Comparison of ENCODE assay signal across 11 cellular contexts in genomic region chr15:52021892-52022540, GRCh38. TPM values are rescaled to one million over a fixed set of nuclear protein-coding genes. Genes with fewer than 3 reads are reported as not detected.
A peak's percentile ranks its signal among the peaks of the same experiment; 100 is the strongest.
DNase-seq lines count a peak whose midpoint lies in the region; ATAC-seq and TF ChIP-seq lines count a peak whose summit lies in the region.
"Had no signal": no experiment of that assay in that cellular context is flagged by ENCODE, and none has a peak within 500 bp of the region (broad histone marks: within the 10 kb centered on the region; RNA-seq: fewer than 3 reads in every experiment).

No MANE protein-coding gene starts in this region.

- H3K36me3 ChIP-seq in mammary epithelial cell (ENCODE audit: insufficient read depth, low read length) (no peaks in the 10 kb centered on the region), mesendoderm (ENCODE audit: control insufficient read depth, insufficient read depth, low read length) (no peaks in the 10 kb centered on the region), mucosa of descending colon (ENCODE audit: low read depth) (no peaks in the 10 kb centered on the region)

- H3K9me3 Mint-ChIP-seq in stimulated activated naive B cell treated with anti-CD40 and anti-IgM and Interleukin-4, amounts not matched to agents 10 μg/mL and 1 μg/mL and 100 μg/mL, for 72 hours = no peaks in the 10 kb centered on the region
- H3K9me3 Mint-ChIP-seq: activated T-helper 2 cell treated with anti-CD3 and anti-CD28 coated beads, Interferon-gamma antibody, Interleukin-2, Interleukin-4, amounts not matched to agents 10 μg/mL and 5 μg/mL and 100 μg/mL, durations not matched to agents 14 hours and 24 hours and 36 hours had no signal

- no peak overlapping the region for H2AFZ ChIP-seq in mammary epithelial cell (ENCODE audit: low read depth, low read length)

- dilution Hi-C loops in mammary epithelial cell (cut with HindIII; ENCODE audit: low sequenced_read_pairs) = loop anchor here (5.0 kb wide), 2 partner anchors 35 to 45 kb away; no protein-coding TSS in a partner anchor

- peak overlapping the region; percentile 100 for H3K9ac ChIP-seq in mammary epithelial cell (ENCODE audit: insufficient read depth, low read length)
- H3K9ac ChIP-seq in mesendoderm (ENCODE audit: low read length) = peak overlapping the region; percentile 54

- H3K4me3 Mint-ChIP-seq in stimulated activated naive B cell treated with anti-CD40 and anti-IgM and Interleukin-4, amounts not matched to agents 10 μg/mL and 1 μg/mL and 100 μg/mL, for 72 hours = no peak overlapping the region

- no peak overlapping the region for H3K27ac Mint-ChIP-seq in stimulated activated naive B cell treated with anti-CD40 and anti-IgM and Interleukin-4, amounts not matched to agents 10 μg/mL and 1 μg/mL and 100 μg/mL, for 72 hours

- intact Hi-C loops in mammary epithelial cell (cut with micrococcal nuclease) (loop anchor here (2.0 kb wide), 2 partner anchors 73 to 119 kb away; no protein-coding TSS in a partner anchor), mucosa of descending colon (cut with DNase I, micrococcal nuclease) (loop anchor here in 1 of 2 donors (2.0 kb wide), 1 partner anchor 45 kb away; no protein-coding TSS in a partner anchor)

- H3K56ac ChIP-seq in mesendoderm (ENCODE audit: low read length) = peak overlapping the region; percentile 35

- H2BK15ac ChIP-seq in mesendoderm (replicated peaks; ENCODE audit: low read depth) = no peak overlapping the region

- H3K27me3 ChIP-seq in HL-60 (ENCODE audit: insufficient read depth, poor library complexity, severe bottlenecking) (no peaks in the 10 kb centered on the region), mammary epithelial cell (ENCODE audit: insufficient read depth, low read length) (no peaks in the 10 kb centered on the region), mesendoderm (ENCODE audit: insufficient read depth, low read length, poor library complexity) (no peaks in the 10 kb centered on the region)

- in situ Hi-C loops in ACHN (cut with HindIII; ENCODE audit: low pct_ligation_motif_present, low pct_unique_long_range_greater_than_20kb, low sequenced_read_pairs) (no loop called here), mammary epithelial cell (cut with MboI; ENCODE audit: low sequenced_read_pairs in 2 of 2) (no loop called here)

- H3K79me1 ChIP-seq in mesendoderm (ENCODE audit: low read length) = no peaks in the 10 kb centered on the region

- H2BK120ac ChIP-seq in mesendoderm (ENCODE audit: low read depth, low read length) = no peak overlapping the region

- no peak overlapping the region for H4K5ac ChIP-seq in mesendoderm (ENCODE audit: low read length)

- H4K8ac ChIP-seq in mesendoderm (ENCODE audit: low read depth, low read length) = no peak overlapping the region

- H3K79me2 ChIP-seq in mammary epithelial cell (ENCODE audit: insufficient read depth, low read length) (peaks cover 73% of the 10 kb centered on the region), mesendoderm (ENCODE audit: control insufficient read depth, insufficient read depth, low read length) (peaks cover 57% of the 10 kb centered on the region)

- H2AK5ac ChIP-seq in mesendoderm (ENCODE audit: low read length) = no peak overlapping the region

- CTCF ChIA-PET in mammary epithelial cell (lab: Charles Lee; ENCODE audit: low non-redundant PET) = no interaction called here

- no TSS peak for BruUV-seq in mammary epithelial cell (replicated peaks; lab: Mats Ljungman, UMichigan)

- no peaks in the 10 kb centered on the region for H4K20me1 ChIP-seq in mammary epithelial cell (ENCODE audit: insufficient read depth, low read length)

- H3K4me1 Mint-ChIP-seq in stimulated activated naive B cell treated with anti-CD40 and anti-IgM and Interleukin-4, amounts not matched to agents 10 μg/mL and 1 μg/mL and 100 μg/mL, for 72 hours = peaks cover 29 to 57% of the 10 kb centered on the region in 2 donors

- 54% methylated on average over 10 of the region's 10 CpGs for WGBS in mammary epithelial cell (ENCODE audit: low coverage, missing lambda C conversion rate)
- no CpG with 5 or more reads among the region's 10 CpGs for WGBS in mesendoderm (ENCODE audit: extremely low coverage, insufficient coverage, low lambda C conversion rate)

- DNase-seq in ACHN (peak; percentile 6), HL-60 (ENCODE audit: low read depth in 1 of 2, low spot score in 1 of 2) (no peak), mammary epithelial cell (no peak), mesendoderm (no peak), inferior parietal cortex (ENCODE audit: extremely low spot score) (no peak), mucosa of descending colon (no peak), AG20443 (ENCODE audit: low spot score) (no peak)
- no peak for DNase-seq in stimulated activated naive B cell treated with anti-CD40 and anti-IgM and Interleukin-4, amounts not matched to agents 10 μg/mL and 1 μg/mL and 100 μg/mL, for 72 hours
- DNase-seq: NCI-H510A had no signal

- H3K4me1 ChIP-seq in mammary epithelial cell (ENCODE audit: insufficient read depth, low read length) (peaks cover 20% of the 10 kb centered on the region), mesendoderm (ENCODE audit: control insufficient read depth, low read depth, low read length) (peaks cover 3% of the 10 kb centered on the region), mucosa of descending colon (ENCODE audit: low read depth) (peaks cover 26% of the 10 kb centered on the region)

- no peak overlapping the region for H3K4me3 ChIP-seq in HL-60 (replicated peaks; ENCODE audit: insufficient read depth, low read length)
- peak overlapping the region; percentile 57 to 80 (median 76) for H3K4me3 ChIP-seq in mammary epithelial cell (replicated peaks in 1 of 3; ENCODE audit: insufficient read depth in 1 of 3, low read depth in 2 of 3, low read length in 3 of 3)
- H3K4me3 ChIP-seq in mesendoderm (ENCODE audit: low read length) = no peak overlapping the region
- H3K4me3 ChIP-seq in mucosa of descending colon = no peak overlapping the region
- H3K4me3 ChIP-seq: lung had no signal

- no peak overlapping the region for H3K4ac ChIP-seq in mesendoderm (ENCODE audit: low read depth, low read length)

- TF ChIP-seq CTCF in HL-60 (IDR thresholded peaks at IDR 0.05; ENCODE audit: insufficient read depth, low read length) = no peak
- TF ChIP-seq CTCF in mammary epithelial cell (conservative IDR thresholded peaks at IDR 0.05 in 1 of 2, IDR thresholded peaks at IDR 0.05 in 1 of 2; ENCODE audit: extremely low read depth in 1 of 2, insufficient read depth in 1 of 2, low read depth in 1 of 2, low read length in 2 of 2) = no peak
- no peak for TF ChIP-seq CTCF in mucosa of descending colon (IDR thresholded peaks at IDR 0.05)

- H3K4me2 ChIP-seq in mammary epithelial cell (ENCODE audit: insufficient read depth, low read depth, low read length) = peak overlapping the region; percentile 96
- H3K4me2 ChIP-seq in mesendoderm (ENCODE audit: low read length) = no peak overlapping the region

- ATAC-seq in stimulated activated naive B cell treated with anti-CD40 and anti-IgM and Interleukin-4, amounts not matched to agents 10 μg/mL and 1 μg/mL and 100 μg/mL, for 72 hours (replicated peaks) = no peak
- no peak for ATAC-seq in mucosa of descending colon

- H3K27me3 Mint-ChIP-seq in stimulated activated naive B cell treated with anti-CD40 and anti-IgM and Interleukin-4, amounts not matched to agents 10 μg/mL and 1 μg/mL and 100 μg/mL, for 72 hours = peaks cover 0 to 6% of the 10 kb centered on the region in 2 donors

- peaks cover 2 to 3% of the 10 kb centered on the region in 2 donors for H3K36me3 Mint-ChIP-seq in stimulated activated naive B cell treated with anti-CD40 and anti-IgM and Interleukin-4, amounts not matched to agents 10 μg/mL and 1 μg/mL and 100 μg/mL, for 72 hours

- H3K23ac ChIP-seq in mesendoderm (ENCODE audit: low read length) = peak overlapping the region; percentile 70

- H3K27ac ChIP-seq in HL-60 (replicated peaks) (peak overlapping the region; percentile 49), mammary epithelial cell (ENCODE audit: insufficient read depth, low read depth, low read length) (peak overlapping the region; percentile 99), mesendoderm (ENCODE audit: low read depth, low read length) (no peak overlapping the region)

- no peak overlapping the region for H3K18ac ChIP-seq in mesendoderm (ENCODE audit: low read length)

- H3K9me3 ChIP-seq in mammary epithelial cell (replicated peaks; ENCODE audit: insufficient read depth, low read length) = no peaks in the 10 kb centered on the region
- no peaks in the 10 kb centered on the region for H3K9me3 ChIP-seq in mucosa of descending colon

- H2BK5ac ChIP-seq in mesendoderm (ENCODE audit: low read length) = no peak overlapping the region

RNA-seq across cellular contexts. Expression of gene MAPK6, which starts 3.0 kb away (rescaled TPM):
- total RNA-seq in mammary epithelial cell = 100 to 1,000 TPM in 1 of 2 donors, 10 to 100 TPM in 1; 99.9 to 105 TPM
- 42.5 TPM for polyA plus RNA-seq in mammary epithelial cell
- polyA minus RNA-seq in mammary epithelial cell = 76.9 TPM
- 70.7 TPM for polyA plus RNA-seq in mesendoderm (2013, experiment 1 of 2)
- 71.6 TPM for polyA plus RNA-seq in mesendoderm (2013, experiment 2 of 2)
- 10 to 100 TPM; 47.6 to 86.8 (median 73.9) TPM for total RNA-seq in mucosa of descending colon

RNA-seq across cellular contexts. Expression of gene LEO1, which starts 50.4 kb away (rescaled TPM):
- total RNA-seq in mammary epithelial cell (10 to 100 TPM; 11.3 to 25.5 TPM), mucosa of descending colon (10 to 100 TPM; 21.3 to 26.6 (median 26.3) TPM)
- polyA plus RNA-seq in mammary epithelial cell = 7.3 TPM
- polyA minus RNA-seq in mammary epithelial cell = 7.5 TPM
- 37.0 TPM for polyA plus RNA-seq in mesendoderm (2013, experiment 1 of 2)
- 37.0 TPM for polyA plus RNA-seq in mesendoderm (2013, experiment 2 of 2)

Comparison
In these comparisons a context has a peak if more than half of its experiments do, and no peak if none do; other contexts are left out.
1. H3K4me3 ChIP-seq: peak in mammary epithelial cell (3 of 3); none in HL-60 (single experiment), mesendoderm (single experiment) and mucosa of descending colon (single experiment).